Comparison of ENCODE assay signal across 1 cellular context in the genomic region with DNA sequence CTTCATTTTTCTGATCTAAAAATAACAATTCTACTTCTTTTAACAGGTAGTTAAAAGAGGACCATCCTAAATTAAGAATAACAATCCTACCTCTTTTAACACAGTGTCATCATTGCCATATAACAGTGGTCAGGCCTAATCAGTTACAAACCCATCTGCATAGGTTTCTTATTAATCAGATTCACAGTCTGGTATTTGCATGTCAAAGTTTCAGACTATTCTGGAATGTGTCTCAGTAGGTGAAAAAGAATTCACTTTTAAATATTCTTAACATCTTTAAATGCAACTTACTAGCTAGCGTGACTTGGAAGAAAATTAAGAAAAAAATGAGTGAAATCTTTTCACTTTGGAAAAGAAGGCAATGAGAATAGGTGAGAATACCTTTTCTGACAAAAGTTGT.
TF ChIP-seq lines count a peak whose summit lies in the region.

No MANE protein-coding gene starts in this region.

TF ChIP-seq in H1, 55 proteins besides CTCF, POLR2A, EP300 and RAD21:
- TF ChIP-seq, protein P1, sequence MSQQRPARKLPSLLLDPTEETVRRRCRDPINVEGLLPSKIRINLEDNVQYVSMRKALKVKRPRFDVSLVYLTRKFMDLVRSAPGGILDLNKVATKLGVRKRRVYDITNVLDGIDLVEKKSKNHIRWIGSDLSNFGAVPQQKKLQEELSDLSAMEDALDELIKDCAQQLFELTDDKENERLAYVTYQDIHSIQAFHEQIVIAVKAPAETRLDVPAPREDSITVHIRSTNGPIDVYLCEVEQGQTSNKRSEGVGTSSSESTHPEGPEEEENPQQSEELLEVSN (IDR thresholded peaks at IDR 0.05) = no peak
- TF ChIP-seq, protein P2, sequence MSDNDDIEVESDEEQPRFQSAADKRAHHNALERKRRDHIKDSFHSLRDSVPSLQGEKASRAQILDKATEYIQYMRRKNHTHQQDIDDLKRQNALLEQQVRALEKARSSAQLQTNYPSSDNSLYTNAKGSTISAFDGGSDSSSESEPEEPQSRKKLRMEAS (IDR thresholded peaks at IDR 0.05) = no peak
